28 cellular contexts compared by ENCODE assay signal in the genomic region with DNA sequence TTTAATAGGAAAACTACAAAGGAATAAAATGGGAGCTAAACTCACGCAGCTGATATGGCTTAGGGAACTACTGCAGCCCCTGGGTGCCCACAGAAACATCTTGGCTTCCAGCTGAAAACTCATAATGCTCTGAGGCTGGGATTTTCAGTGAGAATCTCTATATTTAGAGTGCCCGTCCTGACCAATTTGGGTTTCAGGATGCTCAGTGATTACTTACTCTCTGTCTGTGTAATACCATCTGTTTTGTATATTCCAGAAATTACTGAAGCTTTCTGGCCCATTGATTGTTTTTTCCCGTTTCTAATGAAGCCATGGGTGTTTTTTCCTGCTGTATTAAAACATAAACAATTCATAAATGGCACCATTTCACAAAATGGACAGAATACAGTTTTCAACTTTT. TPM values are rescaled to one million over a fixed set of nuclear protein-coding genes. Genes with fewer than 3 reads are reported as not detected.
"Had no signal": no experiment of that assay in that cellular context is flagged by ENCODE, and none has a peak within 500 bp of the region (broad histone marks: within the 10 kb centered on the region; RNA-seq: fewer than 3 reads in every experiment).

No MANE protein-coding gene starts in this region.

- H3K27me3 ChIP-seq: neural progenitor cell, ovary, right lobe of liver, sigmoid colon, stomach, thyroid gland, tibial nerve, upper lobe of left lung, vagina had no signal

- H3K27ac ChIP-seq: neural progenitor cell, ovary, parathyroid adenoma, psoas muscle, right lobe of liver, sigmoid colon, stomach, thoracic aorta, thyroid gland, tibial nerve, upper lobe of left lung, vagina had no signal

- H3K36me3 Mint-ChIP-seq: neural progenitor cell; stimulated activated effector memory CD8-positive, alpha-beta T cell treated with anti-CD3 and anti-CD28 coated beads, Interleukin-12 subunit alpha, Interleukin-12 subunit beta, amount 100 ng/mL, for 72 hours; stimulated activated naive B cell treated with anti-CD40 and anti-IgM and Interleukin-4, amounts not matched to agents 10 μg/mL and 1 μg/mL and 100 μg/mL, for 72 hours had no signal

- ATAC-seq: natural killer cell treated with Interleukin-12 subunit alpha and Interleukin-12 subunit beta and Interleukin-15 and Interleukin-18, amount 100 ng/mL, for 72 hours; psoas muscle; right cardiac atrium; right lobe of liver; stimulated activated effector memory CD8-positive, alpha-beta T cell treated with anti-CD3 and anti-CD28 coated beads, Interleukin-12 subunit alpha, Interleukin-12 subunit beta, amount 100 ng/mL, for 72 hours; stimulated activated naive B cell treated with anti-CD40 and anti-IgM and Interleukin-4, amounts not matched to agents 10 μg/mL and 1 μg/mL and 100 μg/mL, for 72 hours had no signal

- H3K36me3 ChIP-seq: neural progenitor cell, ovary, right lobe of liver, sigmoid colon, stomach, thoracic aorta, thyroid gland, tibial nerve, upper lobe of left lung, vagina had no signal

- H3K4me3 Mint-ChIP-seq: natural killer cell treated with Interleukin-12 subunit alpha and Interleukin-12 subunit beta and Interleukin-15 and Interleukin-18, amount 100 ng/mL, for 72 hours; nephron progenitor cell; neural progenitor cell; stimulated activated effector memory CD8-positive, alpha-beta T cell treated with anti-CD3 and anti-CD28 coated beads, Interleukin-12 subunit alpha, Interleukin-12 subunit beta, amount 100 ng/mL, for 72 hours; stimulated activated naive B cell treated with anti-CD40 and anti-IgM and Interleukin-4, amounts not matched to agents 10 μg/mL and 1 μg/mL and 100 μg/mL, for 72 hours; stimulated activated naive CD8-positive, alpha-beta T cell treated with anti-CD3 and anti-CD28 coated beads, Interleukin-15, Interleukin-2, amounts not matched to agents 100 ng/mL and 50 ng/mL, for 24 hours had no signal

- DNase-seq: nephron progenitor cell; occipital lobe; ovary; posterior cingulate gyrus; psoas muscle; right cardiac atrium; right lobe of liver; sigmoid colon; small intestine; stimulated activated CD4-positive, alpha-beta T cell treated with anti-CD3 and anti-CD28 coated beads, Interleukin-15, amount 100 ng/mL, for 24 hours; stimulated activated CD4-positive, alpha-beta T cell treated with anti-CD3 and anti-CD28 coated beads, Interleukin-2, amount 100 ng/mL, for 24 hours; stimulated activated CD4-positive, alpha-beta T cell treated with anti-CD3 and anti-CD28 coated beads, Interleukin-2, amount 100 ng/mL, for 48 hours; stimulated activated CD4-positive, alpha-beta T cell treated with anti-CD3 and anti-CD28 coated beads, Interleukin-4, amount 100 ng/mL, for 24 hours; stimulated activated naive B cell treated with anti-CD40 and anti-IgM and Interleukin-4, amounts not matched to agents 10 μg/mL and 1 μg/mL and 100 μg/mL, for 72 hours; stimulated activated naive CD4-positive, alpha-beta T cell treated with Interleukin-2 at 50 U/mL for 16 hours; stomach; thyroid gland; trophoblast cell; upper lobe of left lung had no signal

- H3K4me1 Mint-ChIP-seq: nephron progenitor cell; neural progenitor cell; stimulated activated effector memory CD8-positive, alpha-beta T cell treated with anti-CD3 and anti-CD28 coated beads, Interleukin-12 subunit alpha, Interleukin-12 subunit beta, amount 100 ng/mL, for 72 hours; stimulated activated naive B cell treated with anti-CD40 and anti-IgM and Interleukin-4, amounts not matched to agents 10 μg/mL and 1 μg/mL and 100 μg/mL, for 72 hours had no signal

- H3K4me2 ChIP-seq: neural progenitor cell had no signal

- H3K27ac Mint-ChIP-seq: natural killer cell treated with Interleukin-12 subunit alpha and Interleukin-12 subunit beta and Interleukin-15 and Interleukin-18, amount 100 ng/mL, for 72 hours; nephron progenitor cell; neural progenitor cell; progenitor cell of endocrine pancreas; stimulated activated effector memory CD8-positive, alpha-beta T cell treated with anti-CD3 and anti-CD28 coated beads, Interleukin-12 subunit alpha, Interleukin-12 subunit beta, amount 100 ng/mL, for 72 hours; stimulated activated naive B cell treated with anti-CD40 and anti-IgM and Interleukin-4, amounts not matched to agents 10 μg/mL and 1 μg/mL and 100 μg/mL, for 72 hours; stimulated activated naive CD8-positive, alpha-beta T cell treated with anti-CD3 and anti-CD28 coated beads, Interleukin-15, Interleukin-2, amounts not matched to agents 100 ng/mL and 50 ng/mL, for 24 hours had no signal

- H2AFZ ChIP-seq: neural progenitor cell, parathyroid adenoma had no signal

- H3K4me3 ChIP-seq: neural progenitor cell, ovary, psoas muscle, right lobe of liver, sigmoid colon, stomach, thoracic aorta, thyroid gland, tibial nerve, upper lobe of left lung, vagina had no signal

- H3K79me2 ChIP-seq: parathyroid adenoma had no signal

- H3K9ac ChIP-seq: neural progenitor cell, parathyroid adenoma had no signal

- H3K4me1 ChIP-seq: neural progenitor cell, parathyroid adenoma, psoas muscle, right lobe of liver, sigmoid colon, stomach, thyroid gland, upper lobe of left lung, vagina had no signal

- H3K9me3 ChIP-seq: ovary, right lobe of liver, thoracic aorta, thyroid gland, vagina had no signal

- H3K27me3 Mint-ChIP-seq: natural killer cell treated with Interleukin-12 subunit alpha and Interleukin-12 subunit beta and Interleukin-15 and Interleukin-18, amount 100 ng/mL, for 72 hours; progenitor cell of endocrine pancreas; stimulated activated naive B cell treated with anti-CD40 and anti-IgM and Interleukin-4, amounts not matched to agents 10 μg/mL and 1 μg/mL and 100 μg/mL, for 72 hours; stimulated activated naive CD8-positive, alpha-beta T cell treated with anti-CD3 and anti-CD28 coated beads, Interleukin-15, Interleukin-2, amounts not matched to agents 100 ng/mL and 50 ng/mL, for 24 hours had no signal

RNA-seq across cellular contexts. Expression of gene ZNF385D, which starts 50.6 kb away (rescaled TPM):
- total RNA-seq: natural killer cell treated with Interleukin-12 subunit alpha and Interleukin-12 subunit beta and Interleukin-15 and Interleukin-18, amount 100 ng/mL, for 72 hours had no signal
